In genomic region chr10:130954326-130954905, GRCh38 we compare ENCODE assay signal across 29 cellular contexts.
"Had no signal": no experiment of that assay in that cellular context is flagged by ENCODE, and none has a peak within 500 bp of the region (broad histone marks: within the 10 kb centered on the region; RNA-seq: fewer than 3 reads in every experiment).

No MANE protein-coding gene starts in this region.

- H3K36me3 ChIP-seq: esophagus squamous epithelium, left lung, neutrophil, pancreas, right lobe of liver, tibial artery had no signal

- H3K36me3 Mint-ChIP-seq: mesothelial cell of epicardium; naive B cell; natural killer cell treated with Interleukin-12 subunit alpha and Interleukin-12 subunit beta and Interleukin-15 and Interleukin-18, amount 100 ng/mL, for 72 hours; stimulated activated effector memory CD8-positive, alpha-beta T cell treated with anti-CD3 and anti-CD28 coated beads, Interleukin-12 subunit alpha, Interleukin-12 subunit beta, amount 100 ng/mL, for 72 hours; type B pancreatic cell had no signal

- H3K4me1 Mint-ChIP-seq: mesothelial cell of epicardium; naive B cell; neural crest cell; stimulated activated effector memory CD8-positive, alpha-beta T cell treated with anti-CD3 and anti-CD28 coated beads, Interleukin-12 subunit alpha, Interleukin-12 subunit beta, amount 100 ng/mL, for 72 hours had no signal

- H3K4me3 Mint-ChIP-seq: mesothelial cell of epicardium; naive B cell; natural killer cell treated with Interleukin-12 subunit alpha and Interleukin-12 subunit beta and Interleukin-15 and Interleukin-18, amount 100 ng/mL, for 72 hours; neural crest cell; stimulated activated effector memory CD8-positive, alpha-beta T cell treated with anti-CD3 and anti-CD28 coated beads, Interleukin-12 subunit alpha, Interleukin-12 subunit beta, amount 100 ng/mL, for 72 hours; type B pancreatic cell had no signal

- H3K27me3 ChIP-seq: neutrophil, right lobe of liver, testis, tibial artery had no signal

- H3K4me1 ChIP-seq: esophagus squamous epithelium, left lung, pancreas, right lobe of liver, testis, tibial artery had no signal

- H3K9me3 Mint-ChIP-seq: mesothelial cell of epicardium; naive B cell; natural killer cell treated with Interleukin-12 subunit alpha and Interleukin-12 subunit beta and Interleukin-15 and Interleukin-18, amount 100 ng/mL, for 72 hours; neural crest cell; type B pancreatic cell had no signal

- H3K9me3 ChIP-seq: esophagus squamous epithelium, left lung, neutrophil, pancreas, right lobe of liver, testis, tibial artery had no signal

- H3K4me3 ChIP-seq: coronary artery, esophagus squamous epithelium, left lung, mucosa of descending colon, pancreas, right lobe of liver, smooth muscle cell, testis, tibial artery had no signal

- H3K27ac Mint-ChIP-seq: mesothelial cell of epicardium; naive B cell; natural killer cell treated with Interleukin-12 subunit alpha and Interleukin-12 subunit beta and Interleukin-15 and Interleukin-18, amount 100 ng/mL, for 72 hours; progenitor cell of endocrine pancreas; stimulated activated effector memory CD8-positive, alpha-beta T cell treated with anti-CD3 and anti-CD28 coated beads, Interleukin-12 subunit alpha, Interleukin-12 subunit beta, amount 100 ng/mL, for 72 hours; type B pancreatic cell had no signal

- H3K4me2 ChIP-seq: smooth muscle cell had no signal

- FAIRE-seq: endometrium, kidney, pancreas had no signal

- H3K27ac ChIP-seq: coronary artery, esophagus squamous epithelium, left lung, neutrophil, pancreas, right lobe of liver, testis, tibial artery had no signal

- DNase-seq: dermis blood vessel endothelial cell; effector memory CD4-positive, alpha-beta T cell; erythroblast; esophagus squamous epithelium; foreskin melanocyte; hypothalamus; kidney; left lung; mesenchymal stem cell; mucosa of descending colon; naive B cell; pancreas; right lobe of liver; stimulated activated CD4-positive, alpha-beta T cell treated with anti-CD3 and anti-CD28 coated beads, Interleukin-2, amount 100 ng/mL, for 24 hours; stimulated activated CD4-positive, alpha-beta T cell treated with anti-CD3 and anti-CD28 coated beads, Interleukin-4, amount 100 ng/mL, for 24 hours; stimulated activated naive CD4-positive, alpha-beta T cell treated with Interleukin-2 at 50 U/mL for 16 hours; substantia nigra; testis had no signal
